In genomic region chr16:11251525-11252481, GRCh38 we compare ENCODE assay signal across 1 cellular context.
TF ChIP-seq lines count a peak whose summit lies in the region.

No MANE protein-coding gene starts in this region.

TF ChIP-seq in HepG2, 621 proteins besides CTCF, POLR2A, EP300 and RAD21 (continued from another document):
- TF ChIP-seq ZNF512 (CRISPR knock-in tag; IDR thresholded peaks at IDR 0.05) (no peak), MXD1 (CRISPR knock-in tag; IDR thresholded peaks at IDR 0.05) (peak; percentile 37; the same call in 1 of the 2 replicates), UBTF (CRISPR knock-in tag; IDR thresholded peaks at IDR 0.05) (0 out of 2 replicates have a peak, but pooled peaks have one; percentile 10), ZNF136 (CRISPR knock-in tag; IDR thresholded peaks at IDR 0.05; ENCODE audit: low read depth) (0 out of 2 replicates have a peak, but pooled peaks have one; percentile 8), ZNF10 (CRISPR knock-in tag; IDR thresholded peaks at IDR 0.05; ENCODE audit: borderline replicate concordance, low read depth) (no peak), PAWR (CRISPR knock-in tag; IDR thresholded peaks at IDR 0.05; ENCODE audit: borderline replicate concordance) (no peak), ZNF563 (CRISPR knock-in tag; IDR thresholded peaks at IDR 0.05) (0 out of 2 replicates have a peak, but pooled peaks have one; percentile 46), FOSL1 (CRISPR knock-in tag; IDR thresholded peaks at IDR 0.05; ENCODE audit: borderline replicate concordance) (no peak), HES4 (CRISPR knock-in tag; IDR thresholded peaks at IDR 0.05; ENCODE audit: borderline replicate concordance) (0 out of 2 replicates have a peak, but pooled peaks have one; percentile 36), KMT2A (CRISPR knock-in tag; IDR thresholded peaks at IDR 0.05) (peak; percentile 24; the same call in 1 of the 2 replicates), ZSCAN21 (CRISPR knock-in tag; IDR thresholded peaks at IDR 0.05; ENCODE audit: borderline replicate concordance) (no peak), ATF3 (CRISPR knock-in tag; IDR thresholded peaks at IDR 0.05) (peak; percentile 47; the same call in 1 of the 2 replicates), ZNF33A (CRISPR knock-in tag; IDR thresholded peaks at IDR 0.05; ENCODE audit: borderline replicate concordance) (no peak), KAT8 (CRISPR knock-in tag; IDR thresholded peaks at IDR 0.05) (no peak), KLF6 (CRISPR knock-in tag; IDR thresholded peaks at IDR 0.05) (no peak), AGO2 (optimal IDR thresholded peaks at IDR 0.05; ENCODE audit: low read depth, low read length) (peak; percentile 96), ZNF501 (CRISPR knock-in tag; IDR thresholded peaks at IDR 0.05) (peak; percentile 51; the same call in 1 of the 2 replicates), HIVEP1 (CRISPR knock-in tag; IDR thresholded peaks at IDR 0.05) (0 out of 2 replicates have a peak, but pooled peaks have one; percentile 44), TARDBP (CRISPR knock-in tag; IDR thresholded peaks at IDR 0.05) (peak; percentile 67), CAMTA2 (CRISPR knock-in tag; IDR thresholded peaks at IDR 0.05; ENCODE audit: borderline replicate concordance) (0 out of 2 replicates have a peak, but pooled peaks have one; percentile 68), ZFP91 (CRISPR knock-in tag; IDR thresholded peaks at IDR 0.05; ENCODE audit: borderline replicate concordance) (peak; percentile 27; the same call in 1 of the 2 replicates), ZNF326 (CRISPR knock-in tag; IDR thresholded peaks at IDR 0.05; ENCODE audit: borderline replicate concordance) (no peak)
